In genomic region chr2:55102056-55102812, GRCh38 we compare ENCODE assay signal across 12 cellular contexts. TPM values are rescaled to one million over a fixed set of nuclear protein-coding genes. Genes with fewer than 3 reads are reported as not detected.
DNase-seq lines count a peak whose midpoint lies in the region; ATAC-seq and TF ChIP-seq lines count a peak whose summit lies in the region.
"Had no signal": no experiment of that assay in that cellular context is flagged by ENCODE, and none has a peak within 500 bp of the region (broad histone marks: within the 10 kb centered on the region; RNA-seq: fewer than 3 reads in every experiment).

No MANE protein-coding gene starts in this region.

- H3K27ac ChIP-seq in AG04450 (ENCODE audit: low read depth, low read length) = peak overlapping the region; percentile 93
- H3K27ac ChIP-seq: right lobe of liver had no signal

- ATAC-seq in HG03378 (IDR thresholded peaks at IDR 0.05; ENCODE audit: unreplicated experiment) (no peak), GM19328 (IDR thresholded peaks at IDR 0.05; ENCODE audit: unreplicated experiment) (no peak)
- ATAC-seq: activated T-helper 17 cell treated with anti-CD3 and anti-CD28 coated beads, Interleukin-2, amount 50 U/mL, for 72 hours; effector memory CD8-positive, alpha-beta T cell; left colon; right lobe of liver had no signal

- H3K4me3 ChIP-seq in AG04450 (ENCODE audit: low read depth, low read length) = no peak overlapping the region
- H3K4me3 ChIP-seq in choroid plexus epithelial cell (ENCODE audit: low read depth, low read length) = no peak overlapping the region
- H3K4me3 ChIP-seq: right lobe of liver had no signal

- H3K27me3 ChIP-seq in AG04450 (ENCODE audit: control insufficient read depth, insufficient read depth, low read length) = no peaks in the 10 kb centered on the region
- H3K27me3 ChIP-seq: right lobe of liver had no signal

- POLR2A ChIA-PET in AG04450 (lab: Yijun Ruan, JAX) = interaction anchor here (4.9 kb wide), 1 partner anchor 51 kb away, joined by 35 read pairs; the partner anchor contains the start of gene RTN4

- DNase-seq in AG04450 (ENCODE audit: low read depth, low spot score) = peak; percentile 77
- DNase-seq in LHCN-M2 (ENCODE audit: low read depth) = peak; percentile 89
- peak; percentile 94 for DNase-seq in choroid plexus epithelial cell (ENCODE audit: low read depth)
- peak; percentile 63 for DNase-seq in myocyte (ENCODE audit: low read depth)
- no peak for DNase-seq in SHP77 treated with DMSO at 0.1 percent for 48 hours (lab: John Stamatoyannopoulos, UW)
- DNase-seq in mesenteric fat pad (ENCODE audit: low spot score) = no peak
- DNase-seq: effector memory CD8-positive, alpha-beta T cell; left colon; right lobe of liver had no signal

- CTCF ChIA-PET in AG04450 (lab: Charles Lee) = interaction anchor here (1.3 kb wide), 1 partner anchor 10 kb away, joined by 4 read pairs; no protein-coding TSS in a partner anchor

- no peak for TF ChIP-seq CTCF in AG04450 (IDR thresholded peaks at IDR 0.05; ENCODE audit: low read depth, low read length)
- no peak for TF ChIP-seq CTCF in choroid plexus epithelial cell (conservative IDR thresholded peaks at IDR 0.05; ENCODE audit: low read depth, low read length)

- H3K9me3 ChIP-seq in AG04450 (ENCODE audit: control insufficient read depth, insufficient read depth, low read length) = no peaks in the 10 kb centered on the region
- H3K9me3 ChIP-seq: right lobe of liver had no signal

RNA-seq across cellular contexts. Expression of gene RTN4, which starts 52.0 kb away (rescaled TPM):
- polyA plus RNA-seq in AG04450 (2011; rRNA removed) = 652 and 668 TPM in 2 replicates
- polyA minus RNA-seq in AG04450 (2011; rRNA and poly(A)+ RNA removed) = 292 and 462 TPM in 2 replicates
- total RNA-seq in LHCN-M2 (2014; rRNA removed) (547 and 585 TPM in 2 replicates), myocyte (808 and 1,025 TPM in 2 replicates), mesenteric fat pad (681 TPM)
- 869 TPM for polyA plus RNA-seq in LHCN-M2 (2012)
- 845 TPM for polyA plus RNA-seq in myocyte (2012)

Comparison
In these comparisons a context has a peak if more than half of its experiments do, and no peak if none do; other contexts are left out.
1. DNase-seq: peak in AG04450 (single experiment), LHCN-M2 (single experiment), choroid plexus epithelial cell (single experiment) and myocyte (single experiment); none in SHP77 treated with DMSO at 0.1 percent for 48 hours (single experiment) and mesenteric fat pad (single experiment).